ENCODE assay signal across 24 cellular contexts in genomic region chr3:133123636-133124035, GRCh38.
"Had no signal": no experiment of that assay in that cellular context is flagged by ENCODE, and none has a peak within 500 bp of the region (broad histone marks: within the 10 kb centered on the region; RNA-seq: fewer than 3 reads in every experiment).

No MANE protein-coding gene starts in this region.

- H3K4me1 ChIP-seq: lower lobe of right lung, pancreas, prostate gland, testis, thyroid gland, transverse colon, upper lobe of right lung had no signal

- H3K27me3 ChIP-seq: pancreas, stomach, testis, thyroid gland, transverse colon, upper lobe of right lung had no signal

- H3K36me3 ChIP-seq: lower lobe of right lung, pancreas, prostate gland, stomach, thyroid gland, transverse colon, upper lobe of right lung had no signal

- ATAC-seq: left lobe of liver; naive thymus-derived CD8-positive, alpha-beta T cell; sciatic nerve; stimulated activated naive B cell treated with anti-CD40 and anti-IgM and Interleukin-4, amounts not matched to agents 10 μg/mL and 1 μg/mL and 100 μg/mL, for 72 hours; stimulated activated naive CD8-positive, alpha-beta T cell treated with anti-CD3 and anti-CD28 coated beads, Interleukin-15, Interleukin-2, amounts not matched to agents 100 U/mL and 50 U/mL, for 24 hours had no signal

- H3K4me3 ChIP-seq: lower lobe of right lung, pancreas, prostate gland, skin epidermis, stomach, testis, thyroid gland, transverse colon, upper lobe of right lung had no signal

- H3K9me3 ChIP-seq: lower lobe of right lung, pancreas, prostate gland, stomach, testis, thyroid gland, transverse colon, upper lobe of right lung had no signal

- FAIRE-seq: keratinocyte, pancreas, urothelium cell line had no signal

- H3K27ac ChIP-seq: lower lobe of right lung, pancreas, prostate gland, skin epidermis, stomach, testis, thyroid gland, transverse colon, upper lobe of right lung had no signal

- DNase-seq: kidney glomerular epithelial cell; lower lobe of right lung; mammary epithelial cell; mesenchymal stem cell; naive thymus-derived CD8-positive, alpha-beta T cell; retina; stimulated activated CD4-positive, alpha-beta T cell treated with anti-CD3 and anti-CD28 coated beads, Interleukin-12 subunit alpha, Interleukin-12 subunit beta, amount 100 ng/mL, for 4 hours; stimulated activated CD4-positive, alpha-beta T cell treated with anti-CD3 and anti-CD28 coated beads, Interleukin-15, amount 100 ng/mL, for 24 hours; stimulated activated CD4-positive, alpha-beta T cell treated with anti-CD3 and anti-CD28 coated beads, Interleukin-2, amount 100 ng/mL, for 24 hours; stimulated activated CD4-positive, alpha-beta T cell treated with anti-CD3 and anti-CD28 coated beads, Interleukin-4, amount 100 ng/mL, for 1 hour; stimulated activated naive B cell treated with anti-CD40 and anti-IgM and Interleukin-4, amounts not matched to agents 10 μg/mL and 1 μg/mL and 100 μg/mL, for 72 hours; stimulated activated naive CD8-positive, alpha-beta T cell treated with anti-CD3 and anti-CD28 coated beads, Interleukin-15, Interleukin-2, amounts not matched to agents 100 U/mL and 50 U/mL, for 24 hours; testis; transverse colon; upper lobe of right lung had no signal
